21 cellular contexts compared by ENCODE assay signal in the genomic region with DNA sequence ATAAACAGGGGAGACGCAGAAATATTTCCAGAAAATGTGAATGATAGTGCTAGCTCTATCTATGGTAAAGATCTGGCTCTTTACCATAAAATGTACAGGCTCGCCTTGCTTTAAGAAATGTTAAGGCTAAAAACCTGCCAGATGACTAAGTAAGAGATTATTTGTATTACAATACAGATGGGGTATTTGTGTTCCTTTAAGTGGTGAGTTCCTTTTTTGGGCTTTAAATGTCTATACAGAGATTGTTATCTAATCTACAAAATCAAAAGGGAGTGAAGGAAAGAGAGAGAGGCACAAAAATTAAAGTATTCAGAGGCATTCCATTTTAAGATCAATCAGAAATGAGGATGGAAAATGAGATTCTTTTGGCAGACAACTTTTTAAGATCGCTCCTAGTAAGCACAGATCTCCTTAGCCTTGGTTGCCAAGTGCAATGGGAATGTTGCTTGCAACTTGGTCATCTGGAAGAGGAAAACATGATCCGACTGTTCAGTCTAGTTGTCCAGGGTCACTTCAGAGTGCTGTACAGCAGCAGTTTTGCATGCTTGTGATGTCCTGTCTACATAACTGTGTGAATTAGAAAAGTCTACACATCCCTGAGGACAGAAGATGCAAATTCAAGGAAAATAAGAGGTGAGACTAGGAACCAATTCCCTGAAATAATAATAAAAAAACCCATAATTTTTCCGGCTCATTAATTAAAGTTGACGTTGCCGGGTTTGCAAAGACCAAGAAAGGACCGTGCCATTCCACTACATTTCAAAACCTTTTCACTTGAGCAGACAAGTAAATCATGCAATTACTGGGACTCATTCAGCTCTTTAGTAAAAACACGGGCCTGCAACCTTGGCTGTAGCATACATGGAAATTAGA.
DNase-seq lines count a peak whose midpoint lies in the region; ATAC-seq, FAIRE-seq and TF ChIP-seq lines count a peak whose summit lies in the region.
"Had no signal": no experiment of that assay in that cellular context is flagged by ENCODE, and none has a peak within 500 bp of the region (broad histone marks: within the 10 kb centered on the region; RNA-seq: fewer than 3 reads in every experiment).

No MANE protein-coding gene starts in this region.

- no peaks in the 10 kb centered on the region for H3K36me3 ChIP-seq in HepG2 (replicated peaks in 1 of 2; ENCODE audit: control insufficient read depth in 1 of 2, insufficient read depth in 2 of 2, low read length in 2 of 2)
- no peaks in the 10 kb centered on the region for H3K36me3 ChIP-seq in right lobe of liver
- H3K36me3 ChIP-seq in keratinocyte (ENCODE audit: control insufficient read depth in 2 of 2, extremely low read depth in 1 of 2, insufficient read depth in 2 of 2, low read length in 2 of 2): no peaks in the 10 kb centered on the region
- no peaks in the 10 kb centered on the region for H3K36me3 ChIP-seq in pancreas
- H3K36me3 ChIP-seq: left ventricle myocardium inferior, Peyer's patch, upper lobe of right lung had no signal

- TF ChIP-seq CTCF in HepG2 (CRISPR knock-in tag; IDR thresholded peaks at IDR 0.05) (no peak), right lobe of liver (IDR thresholded peaks at IDR 0.05) (no peak), cardiac fibroblast (IDR thresholded peaks at IDR 0.05; ENCODE audit: low read depth, low read length) (no peak), keratinocyte (optimal IDR thresholded peaks at IDR 0.05 in 1 of 3, IDR thresholded peaks at IDR 0.05 in 1 of 3, conservative IDR thresholded peaks at IDR 0.05 in 1 of 3; ENCODE audit: extremely low read depth in 1 of 3, insufficient read depth in 2 of 3, low read length in 3 of 3) (no peak), pancreas (IDR thresholded peaks at IDR 0.05) (no peak)

- TF ChIP-seq EP300 in HepG2 (IDR thresholded peaks at IDR 0.05; ENCODE audit: low read depth in 2 of 2, low read length in 2 of 2) (no peak), HepG2 (CRISPR knock-in tag; IDR thresholded peaks at IDR 0.05; ENCODE audit: borderline replicate concordance) (no peak)

- 30% methylated on average over 9 of the region's 9 CpGs for WGBS in HepG2 (ENCODE audit: low lambda C conversion rate)
- WGBS in right lobe of liver (ENCODE audit: insufficient coverage, low coverage, low lambda C conversion rate, missing lambda C conversion rate): 64% methylated on average over 9 of the region's 9 CpGs
- WGBS in pancreas, 2 donors: 80 to 85% methylated on average over 9 of the region's 9 CpGs

- H3K4me2 ChIP-seq in HepG2 (ENCODE audit: low read depth, low read length) (no peak overlapping the region), keratinocyte (ENCODE audit: control insufficient read depth, extremely low read depth, insufficient read depth, low read depth, low read length) (peak overlapping the region; percentile 69)

- TF ChIP-seq POLR2A in HepG2 (IDR thresholded peaks at IDR 0.05; ENCODE audit: insufficient read depth in 1 of 2, low read depth in 2 of 2, low read length in 2 of 2) (no peak), right lobe of liver (IDR thresholded peaks at IDR 0.05) (no peak)

- no peaks in the 10 kb centered on the region for H3K9me1 ChIP-seq in keratinocyte (ENCODE audit: control insufficient read depth, extremely low read depth, insufficient read depth, low read length)

- in situ Hi-C loops in HepG2 (cut with HindIII; ENCODE audit: extremely low pct_ligation_motif_present, low pct_unique_long_range_greater_than_20kb): no loop called here

- POLR2A ChIA-PET in HepG2 (lab: Yijun Ruan, JAX): no interaction called here

- H3K9ac ChIP-seq in HepG2 (ENCODE audit: insufficient read depth, low read depth, low read length) (no peak overlapping the region), keratinocyte (ENCODE audit: control insufficient read depth, extremely low read depth, insufficient read depth, low read length) (no peak overlapping the region)

- H4K20me1 ChIP-seq in HepG2 (ENCODE audit: insufficient read depth, low read length) (no peaks in the 10 kb centered on the region), keratinocyte (ENCODE audit: control insufficient read depth, extremely low read depth, insufficient read depth, low read length) (no peaks in the 10 kb centered on the region)

- DNase-seq in HepG2 (ENCODE audit: low spot score): no peak
- no peak for DNase-seq in right lobe of liver
- DNase-seq in cardiac fibroblast (ENCODE audit: low read depth in 2 of 2): peak; percentile 18 to 51
- DNase-seq in keratinocyte (ENCODE audit: low read depth, low spot score): no peak
- no peak for DNase-seq in pancreas
- DNase-seq in stimulated activated CD4-positive, alpha-beta T cell treated with anti-CD3 and anti-CD28 coated beads, Interleukin-2, amount 100 ng/mL, for 24 hours: no peak
- DNase-seq: aorta; effector CD4-positive, alpha-beta T cell; foreskin melanocyte; left ventricle myocardium inferior; MV-4-11; NCI-H2081 treated with DMSO at 0.1 percent for 48 hours; NCI-H774; Peyer's patch; posterior cingulate gyrus; stimulated activated naive CD4-positive, alpha-beta T cell treated with Interleukin-2 at 50 U/mL for 16 hours; T-cell; upper lobe of right lung had no signal

- BruUV-seq in HepG2 (replicated peaks; lab: Mats Ljungman, UMichigan): no TSS peak

- dilution Hi-C loops in keratinocyte (cut with MboI; ENCODE audit: extremely low pct_ligation_motif_present, low sequenced_read_pairs): no loop called here

- H3K9me3 ChIP-seq in HepG2 (ENCODE audit: low read length) (no peaks in the 10 kb centered on the region), right lobe of liver (no peaks in the 10 kb centered on the region), keratinocyte (ENCODE audit: control insufficient read depth, low read depth, low read length) (no peaks in the 10 kb centered on the region), pancreas (no peaks in the 10 kb centered on the region)
- H3K9me3 ChIP-seq: left ventricle myocardium inferior, Peyer's patch, upper lobe of right lung had no signal

- no peak for ATAC-seq in HepG2
- no peak for ATAC-seq in right lobe of liver
- no peak for ATAC-seq in pancreas
- no peak for ATAC-seq in HG02623 (IDR thresholded peaks at IDR 0.05; ENCODE audit: unreplicated experiment)
- ATAC-seq in GM21786 (IDR thresholded peaks at IDR 0.05; ENCODE audit: unreplicated experiment): no peak
- ATAC-seq: T-cell, upper lobe of right lung had no signal

- H3K27ac ChIP-seq in HepG2 (ENCODE audit: extremely low read length, insufficient read depth, low read length) (no peak overlapping the region), right lobe of liver (no peak overlapping the region), keratinocyte (ENCODE audit: control insufficient read depth, insufficient read depth, low read length) (peak overlapping the region; percentile 24), pancreas (no peak overlapping the region)
- H3K27ac ChIP-seq: C4-2B, left ventricle myocardium inferior, Peyer's patch, upper lobe of right lung had no signal

- CTCF ChIA-PET in HepG2 (lab: Yijun Ruan, JAX; ENCODE audit: low intra/inter-chr PET ratio, low total read pairs): no interaction called here

- H3K4me3 ChIP-seq in HepG2 (replicated peaks in 1 of 3; ENCODE audit: insufficient read depth in 1 of 3, low read depth in 2 of 3, low read length in 3 of 3) (no peak overlapping the region), right lobe of liver (no peak overlapping the region), cardiac fibroblast (replicated peaks in 1 of 2; ENCODE audit: low read depth in 2 of 2, low read length in 2 of 2) (no peak overlapping the region), keratinocyte (ENCODE audit: control insufficient read depth in 2 of 3, extremely low read depth in 1 of 3, insufficient read depth in 2 of 3, low read depth in 1 of 3, low read length in 3 of 3) (no peak overlapping the region), pancreas (no peak overlapping the region)
- H3K4me3 ChIP-seq: left ventricle myocardium inferior, Peyer's patch, upper lobe of right lung had no signal

- H2AFZ ChIP-seq in HepG2 (ENCODE audit: low read length) (no peak overlapping the region), keratinocyte (ENCODE audit: control insufficient read depth, low read length) (peak overlapping the region; percentile 42)

- no peak for FAIRE-seq in HepG2 (lab: Jason Lieb, UNC)
- peak; percentile 49 for FAIRE-seq in keratinocyte (lab: Jason Lieb, UNC)
- no peak for FAIRE-seq in pancreas (lab: Jason Lieb, UNC)

- H3K27me3 ChIP-seq in HepG2 (ENCODE audit: control insufficient read depth in 1 of 2, insufficient read depth in 2 of 2, low read length in 2 of 2) (peaks cover 0 to 9% of the 10 kb centered on the region in 2 experiments; a peak in 1 of 5 replicates), right lobe of liver (no peaks in the 10 kb centered on the region), keratinocyte (ENCODE audit: control insufficient read depth, extremely low read depth, insufficient read depth, low read length) (no peaks in the 10 kb centered on the region), pancreas (no peaks in the 10 kb centered on the region)
- H3K27me3 ChIP-seq: Peyer's patch, upper lobe of right lung had no signal

- no peak for TF ChIP-seq RAD21 in HepG2 (CRISPR knock-in tag; IDR thresholded peaks at IDR 0.05)

- H3K4me1 ChIP-seq in HepG2 (ENCODE audit: insufficient read depth, low read length) (peaks cover 9% of the 10 kb centered on the region), right lobe of liver (no peaks in the 10 kb centered on the region), keratinocyte (ENCODE audit: control insufficient read depth, extremely low read depth, insufficient read depth, low read length) (peaks cover 46% of the 10 kb centered on the region), pancreas (no peaks in the 10 kb centered on the region)
- H3K4me1 ChIP-seq: upper lobe of right lung had no signal

- H3K79me2 ChIP-seq in HepG2 (ENCODE audit: insufficient read depth, low read length) (no peaks in the 10 kb centered on the region), keratinocyte (ENCODE audit: control insufficient read depth, insufficient read depth, low read length) (no peaks in the 10 kb centered on the region)

- intact Hi-C loops in HepG2 (cut with micrococcal nuclease; ENCODE audit: unreplicated experiment) (no loop called here), right lobe of liver (cut with DNase I) (no loop called here), pancreas (cut with DNase I) (no loop called here)

TF ChIP-seq in HepG2, 621 proteins besides CTCF, POLR2A, EP300 and RAD21:
- no peak for TF ChIP-seq FOSL2 (CRISPR knock-in tag; IDR thresholded peaks at IDR 0.05)
- TF ChIP-seq ZNF850 (CRISPR knock-in tag; conservative IDR thresholded peaks at IDR 0.05): 0 out of 2 replicates have a peak, but pooled peaks have one; percentile 4

Comparison
In these comparisons a context has a peak if more than half of its experiments do, and no peak if none do; other contexts are left out.
1. DNase-seq: peak in cardiac fibroblast (2 of 2); none in HepG2 (single experiment), right lobe of liver (0 of 3), keratinocyte (single experiment), pancreas (0 of 6) and stimulated activated CD4-positive, alpha-beta T cell treated with anti-CD3 and anti-CD28 coated beads, Interleukin-2, amount 100 ng/mL, for 24 hours (0 of 2).